11 cellular contexts compared by ENCODE assay signal in the genomic region with DNA sequence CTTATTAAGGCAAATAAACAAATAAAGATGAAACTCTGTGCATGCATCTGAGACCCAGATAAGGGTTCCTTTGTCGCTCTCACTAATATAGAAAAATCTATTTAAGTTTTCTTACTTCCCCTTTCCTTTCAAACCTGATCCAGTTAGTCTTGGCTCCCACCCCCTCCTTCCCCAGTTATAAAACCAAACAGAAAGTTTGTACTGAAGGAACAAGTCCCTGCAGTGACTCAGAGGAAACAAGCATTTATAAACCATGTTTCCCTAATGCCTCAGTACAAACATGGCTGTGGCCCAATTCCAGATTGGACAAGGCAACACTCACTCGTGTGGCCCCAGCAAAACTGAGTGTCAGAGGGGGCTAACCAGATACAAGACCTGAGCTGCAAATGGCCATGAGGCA.
DNase-seq lines count a peak whose midpoint lies in the region; TF ChIP-seq lines count a peak whose summit lies in the region.
"Had no signal": no experiment of that assay in that cellular context is flagged by ENCODE, and none has a peak within 500 bp of the region (broad histone marks: within the 10 kb centered on the region; RNA-seq: fewer than 3 reads in every experiment).

No MANE protein-coding gene starts in this region.

- H3K4me3 ChIP-seq in choroid plexus epithelial cell (ENCODE audit: low read depth, low read length), result no peak overlapping the region
- H3K4me3 ChIP-seq: gastroesophageal sphincter had no signal

- in situ Hi-C loops in GM13977 (cut with MboI; ENCODE audit: low pct_unique_long_range_greater_than_20kb, low sequenced_read_pairs, unreplicated experiment), result no loop called here

- TF ChIP-seq CTCF in choroid plexus epithelial cell (conservative IDR thresholded peaks at IDR 0.05; ENCODE audit: low read depth, low read length) (no peak), GM13977 (IDR thresholded peaks at IDR 0.05; ENCODE audit: extremely low read depth, insufficient read depth, missing control alignments) (no peak)

- DNase-seq in GM04504 (ENCODE audit: low read depth) (peak; percentile 8), HT1080 (ENCODE audit: low read depth) (peak; percentile 36), choroid plexus epithelial cell (ENCODE audit: low read depth) (peak; percentile 73), renal cortical epithelial cell (ENCODE audit: low read depth) (peak; percentile 83), putamen (ENCODE audit: low spot score) (no peak), kidney glomerular epithelial cell (lab: John Stamatoyannopoulos, UW) (no peak), GM13977 (ENCODE audit: low spot score) (no peak)
- DNase-seq in stimulated activated CD4-positive, alpha-beta T cell treated with anti-CD3 and anti-CD28 coated beads, Interleukin-1b, Interleukin-23, amount 100 ng/mL, for 48 hours, result no peak
- DNase-seq: activated CD8-positive, alpha-beta memory T cell treated with anti-CD3 and anti-CD28 coated beads, Interleukin-2, amount 50 U/mL, for 4 hours; NCI-H526 treated with DMSO at 0.1 percent for 48 hours had no signal

Comparison
In these comparisons a context has a peak if more than half of its experiments do, and no peak if none do; other contexts are left out.
1. DNase-seq: peak in GM04504 (single experiment), HT1080 (single experiment), choroid plexus epithelial cell (single experiment) and renal cortical epithelial cell (single experiment); none in putamen (single experiment), kidney glomerular epithelial cell (single experiment), GM13977 (single experiment) and stimulated activated CD4-positive, alpha-beta T cell treated with anti-CD3 and anti-CD28 coated beads, Interleukin-1b, Interleukin-23, amount 100 ng/mL, for 48 hours (single experiment).